7 cellular contexts compared by ENCODE assay signal in genomic region chr19:41322451-41322850, GRCh38. TPM values are rescaled to one million over a fixed set of nuclear protein-coding genes. Genes with fewer than 3 reads are reported as not detected.
DNase-seq lines count a peak whose midpoint lies in the region; ATAC-seq and TF ChIP-seq lines count a peak whose summit lies in the region.
"Had no signal": no experiment of that assay in that cellular context is flagged by ENCODE, and none has a peak within 500 bp of the region (broad histone marks: within the 10 kb centered on the region; RNA-seq: fewer than 3 reads in every experiment).

No MANE protein-coding gene starts in this region.

- H3K9me3 Mint-ChIP-seq in activated CD8-positive, alpha-beta memory T cell treated with anti-CD3 and anti-CD28 coated beads, Interleukin-2, amount 10 ng/mL, durations not matched to agents 7 days and 5 days (ENCODE audit: low read depth): no peaks in the 10 kb centered on the region

- intact Hi-C loops in testis (cut with DNase I; ENCODE audit: low total_unique reads): no loop called here

- H2AFZ ChIP-seq in hepatocyte: no peak overlapping the region

- no peak for TF ChIP-seq POLR2A in testis (IDR thresholded peaks at IDR 0.05)

- CTCF ChIA-PET in activated CD8-positive, alpha-beta memory T cell treated with anti-CD3 and anti-CD28 coated beads, Interleukin-2, amount 10 ng/mL, durations not matched to agents 7 days and 5 days (lab: Charles Lee): interaction anchor here (0.7 to 1.4 kb wide), 6 partner anchors 17 to 118 kb away, joined by 3 to 11 read pairs (median 4); partner anchors contain the start of gene TGFB1

- 91% methylated on average over 10 of the region's 11 CpGs for WGBS in hepatocyte (ENCODE audit: low lambda C conversion rate, missing lambda C conversion rate)
- 83% methylated on average over 8 to 11 of the region's 11 CpGs for WGBS in testis, 2 donors

- TF ChIP-seq CTCF in hepatocyte (IDR thresholded peaks at IDR 0.05; ENCODE audit: poor library complexity): no peak
- no peak for TF ChIP-seq CTCF in testis (IDR thresholded peaks at IDR 0.05)

- H3K9me3 ChIP-seq in hepatocyte (ENCODE audit: low read depth) (no peaks in the 10 kb centered on the region), testis (no peaks in the 10 kb centered on the region)

- H3K4me3 Mint-ChIP-seq in activated CD8-positive, alpha-beta memory T cell treated with anti-CD3 and anti-CD28 coated beads, Interleukin-2, amount 10 ng/mL, durations not matched to agents 7 days and 5 days: no peak overlapping the region

- no peak overlapping the region for H3K4me3 ChIP-seq in hepatocyte
- H3K4me3 ChIP-seq in testis: no peak overlapping the region

- H3K4me2 ChIP-seq in hepatocyte: peak overlapping the region; percentile 71

- no peaks in the 10 kb centered on the region for H3K79me2 ChIP-seq in hepatocyte

- H3K36me3 ChIP-seq in hepatocyte (replicated peaks; ENCODE audit: insufficient read depth, low read depth) (no peaks in the 10 kb centered on the region), testis (ENCODE audit: low read depth, missing control alignments) (no peaks in the 10 kb centered on the region)

- H3K9me2 ChIP-seq in hepatocyte (replicated peaks; ENCODE audit: insufficient read depth): no peaks in the 10 kb centered on the region

- no peaks in the 10 kb centered on the region for H3K27me3 Mint-ChIP-seq in activated CD8-positive, alpha-beta memory T cell treated with anti-CD3 and anti-CD28 coated beads, Interleukin-2, amount 10 ng/mL, durations not matched to agents 7 days and 5 days

- peaks cover 29% of the 10 kb centered on the region for H3K36me3 Mint-ChIP-seq in activated CD8-positive, alpha-beta memory T cell treated with anti-CD3 and anti-CD28 coated beads, Interleukin-2, amount 10 ng/mL, durations not matched to agents 7 days and 5 days

- H4K20me1 ChIP-seq in hepatocyte (ENCODE audit: insufficient read depth, poor library complexity, severe bottlenecking): no peaks in the 10 kb centered on the region

- H3K27me3 ChIP-seq in hepatocyte (no peaks in the 10 kb centered on the region), testis (no peaks in the 10 kb centered on the region)

- H3K4me1 Mint-ChIP-seq in activated CD8-positive, alpha-beta memory T cell treated with anti-CD3 and anti-CD28 coated beads, Interleukin-2, amount 10 ng/mL, durations not matched to agents 7 days and 5 days: peaks cover 32% of the 10 kb centered on the region

- DNase-seq in activated CD8-positive, alpha-beta memory T cell treated with anti-CD3 and anti-CD28 coated beads, Interleukin-2, amount 10 ng/mL, durations not matched to agents 7 days and 5 days: no peak
- DNase-seq in activated CD8-positive, alpha-beta memory T cell treated with anti-CD3 and anti-CD28 coated beads, Interleukin-2, amount 50 U/mL, for 4 hours: no peak
- DNase-seq in hepatocyte (ENCODE audit: low spot score): no peak
- DNase-seq in testis: no peak
- DNase-seq in NAMALWA (ENCODE audit: low spot score): no peak
- DNase-seq: stimulated activated CD4-positive, alpha-beta T cell treated with anti-CD3 and anti-CD28 coated beads, Interleukin-2, amount 100 ng/mL, for 48 hours had no signal

- peak overlapping the region; percentile 76 for H3K27ac Mint-ChIP-seq in activated CD8-positive, alpha-beta memory T cell treated with anti-CD3 and anti-CD28 coated beads, Interleukin-2, amount 10 ng/mL, durations not matched to agents 7 days and 5 days

- H3K4me1 ChIP-seq in hepatocyte (ENCODE audit: insufficient read depth): peaks cover 64% of the 10 kb centered on the region
- H3K4me1 ChIP-seq in testis: peaks cover 57% of the 10 kb centered on the region

- no peak for ATAC-seq in activated CD8-positive, alpha-beta memory T cell treated with anti-CD3 and anti-CD28 coated beads, Interleukin-2, amount 10 ng/mL, durations not matched to agents 7 days and 5 days
- no peak for ATAC-seq in HG03460 (IDR thresholded peaks at IDR 0.05; ENCODE audit: unreplicated experiment)

- H3K27ac ChIP-seq in hepatocyte (peak overlapping the region; percentile 100), testis (peak overlapping the region; percentile 84 to 88)

RNA-seq across cellular contexts. Expression of gene CCDC97, which starts 12.5 kb away (rescaled TPM):
- total RNA-seq in activated CD8-positive, alpha-beta memory T cell treated with anti-CD3 and anti-CD28 coated beads, Interleukin-2, amount 10 ng/mL, durations not matched to agents 7 days and 5 days: 10 to 100 TPM; 42.9 to 43.5 TPM
- total RNA-seq in hepatocyte (11.4 and 15.1 TPM in 2 replicates), testis (10 to 100 TPM; 36.2 to 40.2 TPM)
- polyA plus RNA-seq in hepatocyte (24.4 and 32.7 TPM in 2 replicates), testis (ENCODE audit: insufficient read depth, low read depth, low replicate concordance) (57.8 TPM)

RNA-seq across cellular contexts. Expression of gene TGFB1, which starts 31.3 kb away (rescaled TPM):
- total RNA-seq in activated CD8-positive, alpha-beta memory T cell treated with anti-CD3 and anti-CD28 coated beads, Interleukin-2, amount 10 ng/mL, durations not matched to agents 7 days and 5 days: 100 to 1,000 TPM; 171 to 179 TPM
- total RNA-seq in hepatocyte (15.7 and 17.1 TPM in 2 replicates), testis (10 to 100 TPM; 12.7 to 17.0 TPM)
- polyA plus RNA-seq in hepatocyte (122 and 152 TPM in 2 replicates), testis (ENCODE audit: insufficient read depth, low read depth, low replicate concordance) (19.8 TPM)

RNA-seq across cellular contexts. Expression of gene B9D2, which starts 41.5 kb away (rescaled TPM):
- 1 to 10 TPM; 8.2 to 9.3 TPM for total RNA-seq in activated CD8-positive, alpha-beta memory T cell treated with anti-CD3 and anti-CD28 coated beads, Interleukin-2, amount 10 ng/mL, durations not matched to agents 7 days and 5 days
- 5.3 and 6.0 TPM in 2 replicates for total RNA-seq in hepatocyte
- polyA plus RNA-seq in hepatocyte: 9.6 and 13.2 TPM in 2 replicates
- total RNA-seq in testis: 10 to 100 TPM in 1 of 2 donors, 1 to 10 TPM in 1; 6.7 to 13.5 TPM
- polyA plus RNA-seq in testis (ENCODE audit: insufficient read depth, low read depth, low replicate concordance): 14.6 TPM

RNA-seq across cellular contexts. Expression of gene TMEM91, which starts 53.9 kb away (rescaled TPM):
- 1 to 10 TPM; 4.8 to 6.0 TPM for total RNA-seq in activated CD8-positive, alpha-beta memory T cell treated with anti-CD3 and anti-CD28 coated beads, Interleukin-2, amount 10 ng/mL, durations not matched to agents 7 days and 5 days
- total RNA-seq in hepatocyte (23.6 and 27.5 TPM in 2 replicates), testis (10 to 100 TPM; 17.0 to 32.9 TPM)
- polyA plus RNA-seq in hepatocyte (51.8 and 55.7 TPM in 2 replicates), testis (ENCODE audit: insufficient read depth, low read depth, low replicate concordance) (33.2 TPM)

RNA-seq across cellular contexts. Expression of gene HNRNPUL1, which starts 58.3 kb away (rescaled TPM):
- total RNA-seq in activated CD8-positive, alpha-beta memory T cell treated with anti-CD3 and anti-CD28 coated beads, Interleukin-2, amount 10 ng/mL, durations not matched to agents 7 days and 5 days: 100 to 1,000 TPM; 342 to 348 TPM
- total RNA-seq in hepatocyte (92.8 and 98.5 TPM in 2 replicates), testis (100 to 1,000 TPM; 192 to 197 TPM)
- polyA plus RNA-seq in hepatocyte (111 and 115 TPM in 2 replicates), testis (ENCODE audit: insufficient read depth, low read depth, low replicate concordance) (230 TPM)
